Comparison of ENCODE assay signal across 9 cellular contexts in the genomic region with DNA sequence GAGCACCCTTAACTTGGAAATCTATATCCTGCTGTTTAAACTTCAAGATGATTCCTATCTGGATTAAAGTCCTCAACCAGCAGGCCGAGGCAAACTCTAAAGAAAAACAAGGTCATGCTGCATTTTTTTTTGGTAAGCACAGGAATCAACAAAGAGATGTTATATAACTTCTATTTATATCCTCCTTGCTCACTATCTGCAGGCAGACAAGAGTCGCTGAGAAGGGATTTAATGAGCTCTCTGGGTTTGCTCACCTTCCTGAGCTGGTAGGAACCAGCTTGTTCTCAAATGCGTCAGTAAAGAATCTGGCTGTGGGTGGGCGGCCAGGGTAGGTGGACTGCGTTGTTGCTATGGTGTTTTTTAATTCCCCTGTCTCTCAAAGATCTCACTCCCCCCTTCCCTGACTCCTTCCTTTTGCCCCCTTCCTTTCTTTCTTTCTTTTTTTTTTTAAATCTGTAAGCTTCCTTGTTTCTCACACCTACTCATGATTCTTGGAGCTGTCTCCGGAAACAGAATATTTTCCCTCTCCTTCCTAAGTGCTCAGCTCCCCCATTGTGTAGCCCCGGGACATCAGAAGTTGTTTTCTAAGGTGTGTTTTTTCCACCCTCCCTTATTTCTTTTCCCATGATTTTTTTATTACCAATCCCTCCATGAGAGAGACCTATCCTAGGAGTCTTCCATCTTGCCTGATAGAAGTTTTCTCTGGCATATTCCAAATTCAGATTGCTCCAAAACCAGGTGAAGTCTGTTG.
DNase-seq lines count a peak whose midpoint lies in the region; ATAC-seq and TF ChIP-seq lines count a peak whose summit lies in the region.
"Had no signal": no experiment of that assay in that cellular context is flagged by ENCODE, and none has a peak within 500 bp of the region (broad histone marks: within the 10 kb centered on the region; RNA-seq: fewer than 3 reads in every experiment).

No MANE protein-coding gene starts in this region.

- H3K27ac Mint-ChIP-seq in glutamatergic neuron (ENCODE audit: unreplicated experiment), result no peak overlapping the region
- no peak overlapping the region for H3K27ac Mint-ChIP-seq in nephron progenitor cell

- no peak for TF ChIP-seq CTCF in choroid plexus epithelial cell (conservative IDR thresholded peaks at IDR 0.05; ENCODE audit: low read depth, low read length)
- no peak for TF ChIP-seq CTCF in upper lobe of left lung (IDR thresholded peaks at IDR 0.05)
- no peak for TF ChIP-seq CTCF in glutamatergic neuron (IDR thresholded peaks at IDR 0.05; ENCODE audit: partially characterized antibody, unreplicated experiment)
- TF ChIP-seq CTCF in nephron progenitor cell (IDR thresholded peaks at IDR 0.05), result no peak

- H3K27me3 Mint-ChIP-seq in glutamatergic neuron (ENCODE audit: unreplicated experiment) (no peaks in the 10 kb centered on the region), nephron progenitor cell (ENCODE audit: low read depth, poor library complexity) (no peaks in the 10 kb centered on the region)

- H3K9me3 Mint-ChIP-seq in glutamatergic neuron (ENCODE audit: unreplicated experiment) (no peaks in the 10 kb centered on the region), nephron progenitor cell (no peaks in the 10 kb centered on the region)

- peaks cover 4% of the 10 kb centered on the region for H3K4me1 Mint-ChIP-seq in glutamatergic neuron (ENCODE audit: low read depth, unreplicated experiment)
- H3K4me1 Mint-ChIP-seq in nephron progenitor cell, result peaks cover 53% of the 10 kb centered on the region

- no peak for TF ChIP-seq EP300 in upper lobe of left lung (IDR thresholded peaks at IDR 0.05)

- H3K36me3 Mint-ChIP-seq in glutamatergic neuron (ENCODE audit: unreplicated experiment) (peaks cover 5% of the 10 kb centered on the region), nephron progenitor cell (ENCODE audit: low read depth) (peaks cover 98% of the 10 kb centered on the region)

- no peak for TF ChIP-seq POLR2A in upper lobe of left lung (IDR thresholded peaks at IDR 0.05)

- H3K36me3 ChIP-seq in upper lobe of left lung, result no peaks in the 10 kb centered on the region

- H3K4me3 Mint-ChIP-seq in glutamatergic neuron (ENCODE audit: unreplicated experiment) (no peak overlapping the region), nephron progenitor cell (no peak overlapping the region)

- no peaks in the 10 kb centered on the region for H3K9me3 ChIP-seq in upper lobe of left lung

- H3K4me3 ChIP-seq in choroid plexus epithelial cell (ENCODE audit: low read depth, low read length) (no peak overlapping the region), upper lobe of left lung (no peak overlapping the region)

- no peaks in the 10 kb centered on the region for H3K27me3 ChIP-seq in upper lobe of left lung

- peaks cover 20 to 34% (median 28%) of the 10 kb centered on the region in 4 donors for H3K4me1 ChIP-seq in upper lobe of left lung

- peak in 1 of 2 donors; percentile 56 for ATAC-seq in upper lobe of left lung (ENCODE audit: low FRiP score in 2 of 2)
- ATAC-seq in GM19397 (IDR thresholded peaks at IDR 0.05; ENCODE audit: unreplicated experiment), result no peak

- peak; percentile 21 for DNase-seq in stimulated activated CD4-positive, alpha-beta T cell treated with anti-CD3 and anti-CD28 coated beads, Interleukin-15, amount 100 ng/mL, for 24 hours
- DNase-seq in stimulated activated CD4-positive, alpha-beta T cell treated with anti-CD3 and anti-CD28 coated beads, Interleukin-4, amount 100 ng/mL, for 24 hours, result no peak
- DNase-seq in choroid plexus epithelial cell (ENCODE audit: low read depth) (peak; percentile 48), middle frontal gyrus (ENCODE audit: extremely low spot score, low spot score) (peak; percentile 61), upper lobe of left lung (no peak), glutamatergic neuron (no peak), nephron progenitor cell (no peak)
- DNase-seq: DND-41 had no signal

- H3K27ac ChIP-seq in upper lobe of left lung, result peak overlapping the region; percentile 45 to 74 (median 58)

- 28 to 29% methylated on average over 7 of the region's 7 CpGs for WGBS in upper lobe of left lung, 2 donors

Comparison
In these comparisons a context has a peak if more than half of its experiments do, and no peak if none do; other contexts are left out.
1. DNase-seq: peak in stimulated activated CD4-positive, alpha-beta T cell treated with anti-CD3 and anti-CD28 coated beads, Interleukin-15, amount 100 ng/mL, for 24 hours (single experiment), choroid plexus epithelial cell (single experiment) and middle frontal gyrus (single experiment); none in stimulated activated CD4-positive, alpha-beta T cell treated with anti-CD3 and anti-CD28 coated beads, Interleukin-4, amount 100 ng/mL, for 24 hours (single experiment), upper lobe of left lung (0 of 2), glutamatergic neuron (single experiment) and nephron progenitor cell (single experiment).